In genomic region chr1:171335964-171336363, GRCh38 we compare ENCODE assay signal across 31 cellular contexts. TPM values are rescaled to one million over a fixed set of nuclear protein-coding genes. Genes with fewer than 3 reads are reported as not detected.
"Had no signal": no experiment of that assay in that cellular context is flagged by ENCODE, and none has a peak within 500 bp of the region (broad histone marks: within the 10 kb centered on the region; RNA-seq: fewer than 3 reads in every experiment).

No MANE protein-coding gene starts in this region.

- H3K4me1 Mint-ChIP-seq: natural killer cell; neural progenitor cell; stimulated activated naive B cell treated with anti-CD40 and anti-IgM and Interleukin-4, amounts not matched to agents 10 μg/mL and 1 μg/mL and 100 μg/mL, for 72 hours had no signal

- FAIRE-seq: urothelium cell line had no signal

- DNase-seq: natural killer cell; occipital lobe; ovary; posterior cingulate gyrus; psoas muscle; right cardiac atrium; spleen; stimulated activated CD4-positive, alpha-beta T cell treated with anti-CD3 and anti-CD28 coated beads, Interleukin-12 subunit alpha, Interleukin-12 subunit beta, amount 100 ng/mL, for 4 hours; stimulated activated CD4-positive, alpha-beta T cell treated with anti-CD3 and anti-CD28 coated beads, Interleukin-1b, Interleukin-23, amount 100 ng/mL, for 48 hours; stimulated activated CD4-positive, alpha-beta T cell treated with anti-CD3 and anti-CD28 coated beads, Interleukin-4, amount 100 ng/mL, for 1 hour; stimulated activated CD4-positive, alpha-beta T cell treated with anti-CD3 and anti-CD28 coated beads, Interleukin-4, amount 100 ng/mL, for 4 hours; stimulated activated CD8-positive, alpha-beta memory T cell treated with anti-CD3 and anti-CD28 coated beads, Interleukin-4, amount 100 ng/mL, for 48 hours; stimulated activated naive B cell treated with anti-CD40 and anti-IgM and Interleukin-4, amounts not matched to agents 10 μg/mL and 1 μg/mL and 100 μg/mL, for 72 hours; stimulated activated naive CD4-positive, alpha-beta T cell treated with Interleukin-2 at 50 U/mL for 16 hours; stomach; thyroid gland; trophoblast cell; upper lobe of left lung had no signal

- H3K9ac ChIP-seq: neural progenitor cell, parathyroid adenoma had no signal

- H3K4me1 ChIP-seq: parathyroid adenoma, psoas muscle, spleen, stomach, thyroid gland, tibial nerve, upper lobe of left lung, vagina had no signal

- H3K79me2 ChIP-seq: parathyroid adenoma had no signal

- H3K4me3 ChIP-seq: neural progenitor cell, ovary, psoas muscle, skin epidermis, smooth muscle cell, spleen, stomach, thoracic aorta, thyroid gland, tibial nerve, upper lobe of left lung, vagina had no signal

- H3K36me3 Mint-ChIP-seq: natural killer cell, neural progenitor cell had no signal

- H2AFZ ChIP-seq: neural progenitor cell, parathyroid adenoma had no signal

- H3K4me3 Mint-ChIP-seq: natural killer cell; nephron; neural progenitor cell; stimulated activated naive B cell treated with anti-CD40 and anti-IgM and Interleukin-4, amounts not matched to agents 10 μg/mL and 1 μg/mL and 100 μg/mL, for 72 hours; stimulated activated naive CD8-positive, alpha-beta T cell treated with anti-CD3 and anti-CD28 coated beads, Interleukin-15, Interleukin-2, amounts not matched to agents 100 ng/mL and 50 ng/mL, for 24 hours had no signal

- H3K9me3 Mint-ChIP-seq: natural killer cell; nephron; neural progenitor cell; stimulated activated naive B cell treated with anti-CD40 and anti-IgM and Interleukin-4, amounts not matched to agents 10 μg/mL and 1 μg/mL and 100 μg/mL, for 72 hours; stimulated activated naive CD8-positive, alpha-beta T cell treated with anti-CD3 and anti-CD28 coated beads, Interleukin-15, Interleukin-2, amounts not matched to agents 100 ng/mL and 50 ng/mL, for 24 hours had no signal

- H3K27me3 ChIP-seq: neural progenitor cell, ovary, spleen, stomach, thyroid gland, tibial nerve, upper lobe of left lung, vagina had no signal

- ATAC-seq: psoas muscle; right cardiac atrium; sciatic nerve; stimulated activated naive B cell treated with anti-CD40 and anti-IgM and Interleukin-4, amounts not matched to agents 10 μg/mL and 1 μg/mL and 100 μg/mL, for 72 hours had no signal

- H3K27ac ChIP-seq: neural progenitor cell, ovary, parathyroid adenoma, psoas muscle, skin epidermis, spleen, stomach, thoracic aorta, thyroid gland, tibial nerve, upper lobe of left lung, vagina had no signal

- H3K9me3 ChIP-seq: ovary, psoas muscle, spleen, stomach, thoracic aorta, thyroid gland, tibial nerve, upper lobe of left lung, vagina had no signal

- H3K4me2 ChIP-seq: neural progenitor cell, smooth muscle cell had no signal

- H3K27me3 Mint-ChIP-seq: progenitor cell of endocrine pancreas; stimulated activated naive B cell treated with anti-CD40 and anti-IgM and Interleukin-4, amounts not matched to agents 10 μg/mL and 1 μg/mL and 100 μg/mL, for 72 hours; stimulated activated naive CD8-positive, alpha-beta T cell treated with anti-CD3 and anti-CD28 coated beads, Interleukin-15, Interleukin-2, amounts not matched to agents 100 ng/mL and 50 ng/mL, for 24 hours had no signal

- H3K27ac Mint-ChIP-seq: natural killer cell; nephron; neural progenitor cell; progenitor cell of endocrine pancreas; stimulated activated naive B cell treated with anti-CD40 and anti-IgM and Interleukin-4, amounts not matched to agents 10 μg/mL and 1 μg/mL and 100 μg/mL, for 72 hours; stimulated activated naive CD8-positive, alpha-beta T cell treated with anti-CD3 and anti-CD28 coated beads, Interleukin-15, Interleukin-2, amounts not matched to agents 100 ng/mL and 50 ng/mL, for 24 hours had no signal

- H3K36me3 ChIP-seq: neural progenitor cell, ovary, thoracic aorta, thyroid gland, upper lobe of left lung, vagina had no signal

RNA-seq across cellular contexts. Expression of gene FMO4, which starts 22.0 kb away (rescaled TPM):
- polyA plus RNA-seq: neural cell had no signal
